In genomic region chr11:57779275-57779674, GRCh38 we compare ENCODE assay signal across 8 cellular contexts. TPM values are rescaled to one million over a fixed set of nuclear protein-coding genes. Genes with fewer than 3 reads are reported as not detected.
DNase-seq lines count a peak whose midpoint lies in the region.

No MANE protein-coding gene starts in this region.

- in situ Hi-C loops in GM23248 (cut with MboI) (no loop called here), T47D (cut with HindIII; ENCODE audit: low pct_unique_long_range_greater_than_20kb, low sequenced_read_pairs) (no loop called here)

- H3K79me2 ChIP-seq in GM23248 (ENCODE audit: insufficient read depth): peaks cover 97% of the 10 kb centered on the region

- no peak overlapping the region for H2AFZ ChIP-seq in GM23248

- H3K4me1 ChIP-seq in GM23248 (ENCODE audit: insufficient read depth): peaks cover 51% of the 10 kb centered on the region

- peak overlapping the region; percentile 79 for H3K9ac ChIP-seq in GM23248

- H3K9me3 ChIP-seq in GM23248 (ENCODE audit: low read depth): no peaks in the 10 kb centered on the region

- 23 to 35% methylated on average over 1 of the region's 1 CpG for WGBS in GM23248 (ENCODE audit: low coverage in 1 of 2, low lambda C conversion rate in 2 of 2, missing lambda C conversion rate in 2 of 2), 2 experiments

- 0 out of 2 replicates have a peak, but pooled peaks cover 3% of the 10 kb centered on the region for H3K36me3 ChIP-seq in GM23248 (ENCODE audit: low read depth)

- DNase-seq in GM23248 (peak; percentile 76), T47D (ENCODE audit: low read depth in 1 of 2, low spot score in 1 of 2) (peak; percentile 58 to 94), iris pigment epithelial cell (ENCODE audit: low read depth) (peak; percentile 64), skeletal muscle cell (ENCODE audit: low read depth) (peak; percentile 41), NOMO-1 (lab: John Stamatoyannopoulos, UW; ENCODE audit: unreplicated experiment in 2 of 2) (no peak), MV-4-11 (lab: John Stamatoyannopoulos, UW) (no peak)
- DNase-seq in activated effector memory CD4-positive, alpha-beta T cell treated with Interleukin-2 at 50 U/mL for 16 hours: no peak
- no peak for DNase-seq in stimulated activated CD8-positive, alpha-beta memory T cell treated with anti-CD3 and anti-CD28 coated beads, Interleukin-4, amount 100 ng/mL, for 48 hours

- no peaks in the 10 kb centered on the region for H3K27me3 ChIP-seq in GM23248 (replicated peaks; ENCODE audit: insufficient read depth)

- peak overlapping the region; percentile 58 for H3K4me3 ChIP-seq in GM23248
- no peak overlapping the region for H3K4me3 ChIP-seq in skeletal muscle cell (ENCODE audit: low read depth, low read length)

- peaks cover 30% of the 10 kb centered on the region; the same call in 1 of the 2 replicates for H4K20me1 ChIP-seq in GM23248 (ENCODE audit: insufficient read depth)

- peak overlapping the region; percentile 93 for H3K27ac ChIP-seq in GM23248

- H3F3A ChIP-seq in GM23248 (ENCODE audit: insufficient read depth): peaks cover 60% of the 10 kb centered on the region

- no peaks in the 10 kb centered on the region for H3K9me2 ChIP-seq in GM23248 (ENCODE audit: insufficient read depth)

- peak overlapping the region; percentile 87 for H3K4me2 ChIP-seq in GM23248 (ENCODE audit: unreplicated experiment)

RNA-seq across cellular contexts. Expression of gene CTNND1, which starts 17.7 kb away (rescaled TPM):
- total RNA-seq in GM23248 (2014; rRNA removed; shearing (Covaris generic)): 94.2 and 101 TPM in 2 replicates
- 64.5 and 66.9 TPM in 2 replicates for polyA plus RNA-seq in GM23248 (2016; fragmentation: Nextera tagmentation; extraction: Ambion mirVana)

RNA-seq across cellular contexts. Expression of gene BTBD18, which starts 27.7 kb away (rescaled TPM):
- not detected in 2 replicates for total RNA-seq in GM23248 (2014; rRNA removed; shearing (Covaris generic))
- 0.10 TPM in 1 of 2 replicates, not detected in the other for polyA plus RNA-seq in GM23248 (2016; fragmentation: Nextera tagmentation; extraction: Ambion mirVana)

RNA-seq across cellular contexts. Expression of gene SELENOH, which starts 38.0 kb away (rescaled TPM):
- 96.6 and 123 TPM in 2 replicates for total RNA-seq in GM23248 (2014; rRNA removed; shearing (Covaris generic))
- 181 and 184 TPM in 2 replicates for polyA plus RNA-seq in GM23248 (2016; fragmentation: Nextera tagmentation; extraction: Ambion mirVana)

Comparison
In these comparisons a context has a peak if more than half of its experiments do, and no peak if none do; other contexts are left out.
1. DNase-seq: peak in GM23248 (single experiment), T47D (2 of 2), iris pigment epithelial cell (single experiment) and skeletal muscle cell (single experiment); none in NOMO-1 (0 of 2), MV-4-11 (single experiment), activated effector memory CD4-positive, alpha-beta T cell treated with Interleukin-2 at 50 U/mL for 16 hours (single experiment) and stimulated activated CD8-positive, alpha-beta memory T cell treated with anti-CD3 and anti-CD28 coated beads, Interleukin-4, amount 100 ng/mL, for 48 hours (single experiment).